In genomic region chr22:19723990-19724827, GRCh38 we compare ENCODE assay signal across 8 cellular contexts. TPM values are rescaled to one million over a fixed set of nuclear protein-coding genes. Genes with fewer than 3 reads are reported as not detected.
DNase-seq lines count a peak whose midpoint lies in the region; TF ChIP-seq lines count a peak whose summit lies in the region.

No MANE protein-coding gene starts in this region.

- peaks cover 18% of the 10 kb centered on the region for H3K36me3 ChIP-seq in MG63

- no peaks in the 10 kb centered on the region for H3K9me3 ChIP-seq in MG63

- in situ Hi-C loops in GM13977 (cut with MboI; ENCODE audit: low pct_unique_long_range_greater_than_20kb, low sequenced_read_pairs, unreplicated experiment) (no loop called here), SK-MEL-5 (cut with HindIII; ENCODE audit: low pct_unique_long_range_greater_than_20kb, low sequenced_read_pairs) (no loop called here)

- H3K4me3 ChIP-seq in fibroblast of mammary gland (ENCODE audit: control insufficient read depth, low read depth, low read length): no peak overlapping the region
- no peak overlapping the region for H3K4me3 ChIP-seq in MG63

- no peaks in the 10 kb centered on the region for H3K27me3 ChIP-seq in MG63

- TF ChIP-seq CTCF in GM13977 (IDR thresholded peaks at IDR 0.05; ENCODE audit: extremely low read depth, insufficient read depth, missing control alignments): peak; percentile 56
- TF ChIP-seq CTCF in fibroblast of mammary gland (conservative IDR thresholded peaks at IDR 0.05; ENCODE audit: control insufficient read depth, insufficient read depth, low read depth, low read length): no peak

- DNase-seq in GM13977 (ENCODE audit: low spot score) (peak; percentile 38), SK-MEL-5 (ENCODE audit: low read depth, low spot score) (peak; percentile 29), fibroblast of mammary gland (ENCODE audit: low read depth) (peak; percentile 25), retina (peak; percentile 63), SKM-1 treated with dmso at 0.1 percent for 144 hours (lab: John Stamatoyannopoulos, UW; ENCODE audit: unreplicated experiment) (no peak), AG08396 (ENCODE audit: low spot score) (no peak), Ammon's horn (ENCODE audit: low spot score) (no peak), MG63 (no peak)

RNA-seq across cellular contexts. Expression of gene GP1BB, which starts 0.9 kb away (rescaled TPM):
- 1.5 and 1.6 TPM in 2 replicates for total RNA-seq in SK-MEL-5 (2014; rRNA removed; shearing (Covaris generic))
- polyA plus RNA-seq in SK-MEL-5 (2015; cell fraction: cytosol; rRNA removed): 2.4 and 3.1 TPM in 2 replicates
- polyA plus RNA-seq in SK-MEL-5 (2015; cell fraction: nucleus; rRNA removed): 8.7 and 16.5 TPM in 2 replicates
- total RNA-seq in MG63 (2014; rRNA removed; shearing (Covaris generic); ENCODE audit: low replicate concordance): 3.5 and 15.9 TPM in 2 replicates

RNA-seq across cellular contexts. Expression of gene SEPTIN5, which starts 9.9 kb away (rescaled TPM):
- total RNA-seq in SK-MEL-5 (2014; rRNA removed; shearing (Covaris generic)): 13.8 and 16.3 TPM in 2 replicates
- 22.5 and 23.6 TPM in 2 replicates for polyA plus RNA-seq in SK-MEL-5 (2015; cell fraction: cytosol; rRNA removed)
- 51.0 and 81.0 TPM in 2 replicates for polyA plus RNA-seq in SK-MEL-5 (2015; cell fraction: nucleus; rRNA removed)
- 18.9 and 30.7 TPM in 2 replicates for total RNA-seq in MG63 (2014; rRNA removed; shearing (Covaris generic); ENCODE audit: low replicate concordance)

RNA-seq across cellular contexts. Expression of gene TBX1, which starts 36.4 kb away (rescaled TPM):
- 0.08 TPM in 1 of 2 replicates, not detected in the other for total RNA-seq in SK-MEL-5 (2014; rRNA removed; shearing (Covaris generic))
- 0.05 TPM in 1 of 2 replicates, not detected in the other for polyA plus RNA-seq in SK-MEL-5 (2015; cell fraction: cytosol; rRNA removed)
- polyA plus RNA-seq in SK-MEL-5 (2015; cell fraction: nucleus; rRNA removed): not detected in 2 replicates
- total RNA-seq in MG63 (2014; rRNA removed; shearing (Covaris generic); ENCODE audit: low replicate concordance): 16.3 and 16.5 TPM in 2 replicates

Comparison
In these comparisons a context has a peak if more than half of its experiments do, and no peak if none do; other contexts are left out.
1. DNase-seq: peak in GM13977 (single experiment), SK-MEL-5 (single experiment), fibroblast of mammary gland (single experiment) and retina (single experiment); none in SKM-1 treated with dmso at 0.1 percent for 144 hours (single experiment), AG08396 (single experiment), Ammon's horn (single experiment) and MG63 (single experiment).
2. RNA of gene TBX1, which starts 36.4 kb away (total RNA-seq): 16.3 to 16.5 TPM in MG63; 0.08 TPM in SK-MEL-5; every median in the first group is over 10 times any median in the second.